In the genomic region with DNA sequence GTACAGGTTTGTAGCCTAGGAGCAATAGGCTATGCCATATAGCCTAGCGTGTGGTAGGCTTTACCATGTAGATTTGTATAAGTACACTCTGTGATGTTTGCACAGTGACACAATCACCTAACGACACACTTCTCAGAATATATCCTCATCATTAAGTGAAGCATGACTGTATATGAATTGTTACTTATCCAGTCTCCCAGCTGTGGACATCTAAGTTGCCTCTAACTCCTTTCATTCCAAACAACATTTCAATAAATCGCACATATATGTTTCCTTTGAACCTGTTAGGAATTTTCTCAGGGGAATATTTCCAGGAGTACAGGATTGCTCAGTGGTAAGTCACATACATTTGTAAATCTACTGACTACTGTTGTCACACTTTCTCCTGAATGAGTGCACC, we compare ENCODE assay signal across 13 cellular contexts.
"Had no signal": no experiment of that assay in that cellular context is flagged by ENCODE, and none has a peak within 500 bp of the region (broad histone marks: within the 10 kb centered on the region; RNA-seq: fewer than 3 reads in every experiment).

No MANE protein-coding gene starts in this region.

- H3K9me3 Mint-ChIP-seq: activated T-cell treated with anti-CD3 and anti-CD28 coated beads, Interleukin-2, amount 50 U/mL, for 4 hours; endodermal cell; WTC11 had no signal

- H3K4me3 Mint-ChIP-seq: activated CD8-positive, alpha-beta T cell treated with anti-CD3 and anti-CD28 coated beads for 36 hours; activated naive CD8-positive, alpha-beta T cell treated with anti-CD3 and anti-CD28 coated beads, Interleukin-2, amount 10 ng/mL, durations not matched to agents 7 days and 5 days; activated T-cell treated with anti-CD3 and anti-CD28 coated beads, Interleukin-2, amount 50 U/mL, for 4 hours; endodermal cell; WTC11 had no signal

- H3K36me3 ChIP-seq: pancreas had no signal

- DNase-seq: activated CD4-positive, alpha-beta T cell treated with anti-CD3 and anti-CD28 coated beads for 48 hours; activated CD8-positive, alpha-beta T cell treated with anti-CD3 and anti-CD28 coated beads for 36 hours; activated effector memory CD4-positive, alpha-beta T cell treated with anti-CD3 and anti-CD28 coated beads, Interleukin-2, amount 50 U/mL, for 16 hours; activated naive CD8-positive, alpha-beta T cell treated with anti-CD3 and anti-CD28 coated beads, Interleukin-2, amount 10 ng/mL, durations not matched to agents 7 days and 5 days; activated T-cell treated with anti-CD3 and anti-CD28 coated beads, Interleukin-2, amount 50 U/mL, for 4 hours; aorta; endodermal cell; erythroblast; midbrain; pancreas; stimulated activated CD4-positive, alpha-beta T cell treated with anti-CD3 and anti-CD28 coated beads, Interleukin-2, amount 100 ng/mL, for 24 hours had no signal

- H3K27ac ChIP-seq: pancreas had no signal

- H3K4me1 ChIP-seq: pancreas had no signal

- H3K36me3 Mint-ChIP-seq: WTC11 had no signal

- H3K27me3 Mint-ChIP-seq: activated CD8-positive, alpha-beta T cell treated with anti-CD3 and anti-CD28 coated beads for 36 hours; activated naive CD8-positive, alpha-beta T cell treated with anti-CD3 and anti-CD28 coated beads, Interleukin-2, amount 10 ng/mL, durations not matched to agents 7 days and 5 days had no signal

- H3K9me3 ChIP-seq: pancreas had no signal

- ATAC-seq: activated CD8-positive, alpha-beta T cell treated with anti-CD3 and anti-CD28 coated beads for 36 hours; activated T-cell treated with anti-CD3 and anti-CD28 coated beads, Interleukin-2, amount 50 U/mL, for 4 hours; pancreas; WTC11 had no signal

- H3K27ac Mint-ChIP-seq: activated CD8-positive, alpha-beta T cell treated with anti-CD3 and anti-CD28 coated beads for 36 hours; activated naive CD8-positive, alpha-beta T cell treated with anti-CD3 and anti-CD28 coated beads, Interleukin-2, amount 10 ng/mL, durations not matched to agents 7 days and 5 days; endodermal cell; WTC11 had no signal

- H3K4me3 ChIP-seq: lung, pancreas had no signal
